Comparison of ENCODE assay signal across 8 cellular contexts in genomic region chr13:110108348-110109139, GRCh38.
DNase-seq lines count a peak whose midpoint lies in the region; ATAC-seq and TF ChIP-seq lines count a peak whose summit lies in the region.

No MANE protein-coding gene starts in this region.

- BruUV-seq in Panc1 (replicated peaks; lab: Mats Ljungman, UMichigan), result no TSS peak

- no peaks in the 10 kb centered on the region for H3K4me1 Mint-ChIP-seq in activated T-helper 1 cell treated with anti-CD3 and anti-CD28 coated beads, Interleukin-12 subunit alpha, Interleukin-12 subunit beta, Interleukin-2, Interleukin-4 antibody, amounts not matched to agents 30 ng/mL and 10 ng/mL and 1 ng/mL, durations not matched to agents 14 hours and 24 hours and 36 hours (ENCODE audit: low read depth)

- no peak overlapping the region for H3K27ac Mint-ChIP-seq in activated T-helper 1 cell treated with anti-CD3 and anti-CD28 coated beads, Interleukin-12 subunit alpha, Interleukin-12 subunit beta, Interleukin-2, Interleukin-4 antibody, amounts not matched to agents 30 ng/mL and 10 ng/mL and 1 ng/mL, durations not matched to agents 14 hours and 24 hours and 36 hours
- no peak overlapping the region for H3K27ac Mint-ChIP-seq in activated naive CD4-positive, alpha-beta T cell treated with anti-CD3 and anti-CD28 coated beads, Interleukin-2, amount 50 U/mL, for 72 hours

- H3K36me3 ChIP-seq in Panc1 (ENCODE audit: control insufficient read depth, insufficient read depth, low read length), result no peaks in the 10 kb centered on the region
- no peaks in the 10 kb centered on the region for H3K36me3 ChIP-seq in mucosa of descending colon (ENCODE audit: low read depth)

- no peaks in the 10 kb centered on the region for H3K27me3 ChIP-seq in Panc1 (ENCODE audit: control insufficient read depth, insufficient read depth, low read length)

- ATAC-seq in Panc1 (peak; percentile 97), mucosa of descending colon (peak; percentile 76)
- no peak for ATAC-seq in activated naive CD4-positive, alpha-beta T cell treated with anti-CD3 and anti-CD28 coated beads, Interleukin-2, amount 50 U/mL, for 72 hours

- H3K4me1 ChIP-seq in Panc1 (ENCODE audit: control insufficient read depth, insufficient read depth, low read length), result no peaks in the 10 kb centered on the region
- H3K4me1 ChIP-seq in mucosa of descending colon (ENCODE audit: low read depth), result no peaks in the 10 kb centered on the region

- DNase-seq in DMS153 (lab: John Stamatoyannopoulos, UW) (peak; percentile 81), Panc1 (ENCODE audit: low read depth, low spot score) (no peak), epithelial cell of esophagus (ENCODE audit: low read depth) (peak; percentile 91), mucosa of descending colon (peak in 2 of 3 donors; percentile 47 to 67)
- DNase-seq in activated T-helper 1 cell treated with anti-CD3 and anti-CD28 coated beads, Interleukin-12 subunit alpha, Interleukin-12 subunit beta, Interleukin-2, Interleukin-4 antibody, amounts not matched to agents 30 ng/mL and 10 ng/mL and 1 ng/mL, durations not matched to agents 14 hours and 24 hours and 36 hours (ENCODE audit: low spot score), result no peak
- DNase-seq in activated naive CD4-positive, alpha-beta T cell treated with anti-CD3 and anti-CD28 coated beads, Interleukin-2, amount 50 U/mL, for 72 hours (ENCODE audit: low spot score in 2 of 2), result no peak
- DNase-seq in activated CD8-positive, alpha-beta memory T cell treated with anti-CD3 and anti-CD28 coated beads, Interleukin-2, amount 50 U/mL, for 48 hours, result no peak

- intact Hi-C loops in Panc1 (cut with micrococcal nuclease; ENCODE audit: unreplicated experiment) (no loop called here), mucosa of descending colon (cut with DNase I, micrococcal nuclease) (loop anchor here in 1 of 2 donors (5.0 to 10.0 kb wide), 2 partner anchors 324 to 961 kb away; partner anchors contain the start of gene IRS2)
- intact Hi-C loops in activated T-helper 1 cell treated with anti-CD3 and anti-CD28 coated beads, Interleukin-12 subunit alpha, Interleukin-12 subunit beta, Interleukin-2, Interleukin-4 antibody, amounts not matched to agents 30 ng/mL and 10 ng/mL and 1 ng/mL, durations not matched to agents 14 hours and 24 hours and 36 hours (cut with micrococcal nuclease), result no loop called here

- TF ChIP-seq EP300 in Ishikawa (IDR thresholded peaks at IDR 0.05; ENCODE audit: borderline replicate concordance), result no peak

- TF ChIP-seq CTCF in Panc1 (IDR thresholded peaks at IDR 0.05) (peak; percentile 60), epithelial cell of esophagus (IDR thresholded peaks at IDR 0.05; ENCODE audit: insufficient read depth, low read depth, low read length, missing control alignments) (peak; percentile 89), mucosa of descending colon (IDR thresholded peaks at IDR 0.05) (no peak)

- TF ChIP-seq RAD21 in Ishikawa (IDR thresholded peaks at IDR 0.05; ENCODE audit: low read depth), result peak; percentile 94

- POLR2A ChIA-PET in Panc1 (lab: Charles Lee), result no interaction called here

- H3K4me3 ChIP-seq in Panc1 (ENCODE audit: low read depth in 2 of 2, low read length in 2 of 2) (no peak overlapping the region), epithelial cell of esophagus (ENCODE audit: low read length) (no peak overlapping the region), mucosa of descending colon (no peak overlapping the region)

- H3K9me3 ChIP-seq in Panc1 (ENCODE audit: control insufficient read depth, insufficient read depth, low read depth, low read length) (no peaks in the 10 kb centered on the region), mucosa of descending colon (no peaks in the 10 kb centered on the region)

- H3K9me3 Mint-ChIP-seq in activated T-helper 1 cell treated with anti-CD3 and anti-CD28 coated beads, Interleukin-12 subunit alpha, Interleukin-12 subunit beta, Interleukin-2, Interleukin-4 antibody, amounts not matched to agents 30 ng/mL and 10 ng/mL and 1 ng/mL, durations not matched to agents 14 hours and 24 hours and 36 hours, result no peaks in the 10 kb centered on the region
- H3K9me3 Mint-ChIP-seq in activated naive CD4-positive, alpha-beta T cell treated with anti-CD3 and anti-CD28 coated beads, Interleukin-2, amount 50 U/mL, for 72 hours, result no peaks in the 10 kb centered on the region

- H3K36me3 Mint-ChIP-seq in activated T-helper 1 cell treated with anti-CD3 and anti-CD28 coated beads, Interleukin-12 subunit alpha, Interleukin-12 subunit beta, Interleukin-2, Interleukin-4 antibody, amounts not matched to agents 30 ng/mL and 10 ng/mL and 1 ng/mL, durations not matched to agents 14 hours and 24 hours and 36 hours (ENCODE audit: low read depth), result no peaks in the 10 kb centered on the region
- no peaks in the 10 kb centered on the region for H3K36me3 Mint-ChIP-seq in activated naive CD4-positive, alpha-beta T cell treated with anti-CD3 and anti-CD28 coated beads, Interleukin-2, amount 50 U/mL, for 72 hours

- in situ Hi-C loops in Panc1 (cut with HindIII; ENCODE audit: low pct_unique_long_range_greater_than_20kb, low sequenced_read_pairs), result no loop called here

- H3K4me3 Mint-ChIP-seq in activated T-helper 1 cell treated with anti-CD3 and anti-CD28 coated beads, Interleukin-12 subunit alpha, Interleukin-12 subunit beta, Interleukin-2, Interleukin-4 antibody, amounts not matched to agents 30 ng/mL and 10 ng/mL and 1 ng/mL, durations not matched to agents 14 hours and 24 hours and 36 hours, result no peak overlapping the region

- H3K27me3 Mint-ChIP-seq in activated T-helper 1 cell treated with anti-CD3 and anti-CD28 coated beads, Interleukin-12 subunit alpha, Interleukin-12 subunit beta, Interleukin-2, Interleukin-4 antibody, amounts not matched to agents 30 ng/mL and 10 ng/mL and 1 ng/mL, durations not matched to agents 14 hours and 24 hours and 36 hours (ENCODE audit: insufficient read depth), result no peaks in the 10 kb centered on the region

- no peak overlapping the region for H3K27ac ChIP-seq in Panc1 (ENCODE audit: low read length)

- CTCF ChIA-PET in Panc1 (lab: Charles Lee), result no interaction called here

TF ChIP-seq in Ishikawa, 13 proteins besides CTCF, POLR2A, EP300 and RAD21:
- TF ChIP-seq NFIC (IDR thresholded peaks at IDR 0.05) (no peak), CREB1 (IDR thresholded peaks at IDR 0.05; ENCODE audit: low read depth) (no peak), REST (IDR thresholded peaks at IDR 0.05; ENCODE audit: low read depth) (no peak), TAF1 (IDR thresholded peaks at IDR 0.05; ENCODE audit: low read depth) (no peak)

Comparison
In these comparisons a context has a peak if more than half of its experiments do, and no peak if none do; other contexts are left out.
1. DNase-seq: peak in DMS153 (single experiment), epithelial cell of esophagus (single experiment) and mucosa of descending colon (2 of 3); none in Panc1 (single experiment), activated T-helper 1 cell treated with anti-CD3 and anti-CD28 coated beads, Interleukin-12 subunit alpha, Interleukin-12 subunit beta, Interleukin-2, Interleukin-4 antibody, amounts not matched to agents 30 ng/mL and 10 ng/mL and 1 ng/mL, durations not matched to agents 14 hours and 24 hours and 36 hours (single experiment), activated naive CD4-positive, alpha-beta T cell treated with anti-CD3 and anti-CD28 coated beads, Interleukin-2, amount 50 U/mL, for 72 hours (0 of 2) and activated CD8-positive, alpha-beta memory T cell treated with anti-CD3 and anti-CD28 coated beads, Interleukin-2, amount 50 U/mL, for 48 hours (single experiment).
2. ATAC-seq: peak in Panc1 (single experiment) and mucosa of descending colon (single experiment); none in activated naive CD4-positive, alpha-beta T cell treated with anti-CD3 and anti-CD28 coated beads, Interleukin-2, amount 50 U/mL, for 72 hours (0 of 2).